Comparison of ENCODE assay signal across 20 cellular contexts in genomic region chr20:59301343-59302007, GRCh38. TPM values are rescaled to one million over a fixed set of nuclear protein-coding genes. Genes with fewer than 3 reads are reported as not detected.
"Had no signal": no experiment of that assay in that cellular context is flagged by ENCODE, and none has a peak within 500 bp of the region (broad histone marks: within the 10 kb centered on the region; RNA-seq: fewer than 3 reads in every experiment).

No MANE protein-coding gene starts in this region.

- H3K36me3 ChIP-seq: pancreas, right lobe of liver, stomach had no signal

- H3K9me3 Mint-ChIP-seq: activated CD8-positive, alpha-beta T cell treated with anti-CD3 and anti-CD28 coated beads for 36 hours; activated naive CD4-positive, alpha-beta T cell treated with anti-CD3 and anti-CD28 coated beads, Interleukin-2, amount 10 ng/mL, durations not matched to agents 7 days and 5 days; activated naive CD8-positive, alpha-beta T cell treated with anti-CD3 and anti-CD28 coated beads, Interleukin-2, amount 50 U/mL, for 24 hours; activated T-cell treated with anti-CD3 and anti-CD28 coated beads, Interleukin-2, amount 50 U/mL, for 24 hours; dendritic cell treated with granulocyte-macrophage colony-stimulating factor and Interleukin-4, amounts not matched to agents 40 ng/mL and 50 ng/mL, for 4 days; naive B cell; T-helper 1 cell treated with Interleukin-12 subunit alpha and Interleukin-12 subunit beta and Interleukin-4 antibody, amounts not matched to agents 30 μg/mL and 1 μg/mL, for 36 hours had no signal

- ATAC-seq: activated CD8-positive, alpha-beta T cell treated with anti-CD3 and anti-CD28 coated beads for 36 hours; activated naive CD8-positive, alpha-beta T cell treated with anti-CD3 and anti-CD28 coated beads, Interleukin-2, amount 50 U/mL, for 24 hours had no signal

- H3K9me3 ChIP-seq: pancreas, right lobe of liver, stomach had no signal

- DNase-seq: activated CD8-positive, alpha-beta T cell treated with anti-CD3 and anti-CD28 coated beads for 36 hours; activated naive CD4-positive, alpha-beta T cell treated with anti-CD3 and anti-CD28 coated beads, Interleukin-2, amount 10 ng/mL, durations not matched to agents 7 days and 5 days; activated naive CD8-positive, alpha-beta T cell treated with anti-CD3 and anti-CD28 coated beads, Interleukin-2, amount 50 U/mL, for 24 hours; activated T-cell treated with anti-CD3 and anti-CD28 coated beads, Interleukin-2, amount 50 U/mL, for 24 hours; anterior cingulate cortex; effector memory CD4-positive, alpha-beta T cell; hippocampal formation; naive B cell; right lobe of liver; small intestine; stimulated activated CD4-positive, alpha-beta T cell treated with anti-CD3 and anti-CD28 coated beads, Interleukin-15, amount 100 ng/mL, for 24 hours; stimulated activated CD4-positive, alpha-beta T cell treated with anti-CD3 and anti-CD28 coated beads, Interleukin-2, amount 100 ng/mL, for 48 hours; stomach; trophoblast cell had no signal

- H3K27ac Mint-ChIP-seq: activated CD8-positive, alpha-beta T cell treated with anti-CD3 and anti-CD28 coated beads for 36 hours; activated naive CD4-positive, alpha-beta T cell treated with anti-CD3 and anti-CD28 coated beads, Interleukin-2, amount 10 ng/mL, durations not matched to agents 7 days and 5 days; activated naive CD8-positive, alpha-beta T cell treated with anti-CD3 and anti-CD28 coated beads, Interleukin-2, amount 50 U/mL, for 24 hours; activated T-cell treated with anti-CD3 and anti-CD28 coated beads, Interleukin-2, amount 50 U/mL, for 24 hours; dendritic cell treated with granulocyte-macrophage colony-stimulating factor and Interleukin-4, amounts not matched to agents 40 ng/mL and 50 ng/mL, for 4 days; naive B cell; T-helper 1 cell treated with Interleukin-12 subunit alpha and Interleukin-12 subunit beta and Interleukin-4 antibody, amounts not matched to agents 30 μg/mL and 1 μg/mL, for 36 hours had no signal

- H3K4me3 ChIP-seq: lung, right lobe of liver had no signal

- H3K4me1 ChIP-seq: pancreas, right lobe of liver had no signal

- H3K27ac ChIP-seq: pancreas, right lobe of liver, stomach, VCaP had no signal

- H3K4me3 Mint-ChIP-seq: activated CD8-positive, alpha-beta T cell treated with anti-CD3 and anti-CD28 coated beads for 36 hours; activated naive CD4-positive, alpha-beta T cell treated with anti-CD3 and anti-CD28 coated beads, Interleukin-2, amount 10 ng/mL, durations not matched to agents 7 days and 5 days; activated naive CD8-positive, alpha-beta T cell treated with anti-CD3 and anti-CD28 coated beads, Interleukin-2, amount 50 U/mL, for 24 hours; activated T-cell treated with anti-CD3 and anti-CD28 coated beads, Interleukin-2, amount 50 U/mL, for 24 hours; dendritic cell treated with granulocyte-macrophage colony-stimulating factor and Interleukin-4, amounts not matched to agents 40 ng/mL and 50 ng/mL, for 4 days; naive B cell; T-helper 1 cell treated with Interleukin-12 subunit alpha and Interleukin-12 subunit beta and Interleukin-4 antibody, amounts not matched to agents 30 μg/mL and 1 μg/mL, for 36 hours had no signal

- H3K36me3 Mint-ChIP-seq: activated naive CD4-positive, alpha-beta T cell treated with anti-CD3 and anti-CD28 coated beads, Interleukin-2, amount 10 ng/mL, durations not matched to agents 7 days and 5 days; naive B cell had no signal

- H3K4me1 Mint-ChIP-seq: activated naive CD8-positive, alpha-beta T cell treated with anti-CD3 and anti-CD28 coated beads, Interleukin-2, amount 50 U/mL, for 24 hours; naive B cell had no signal

RNA-seq across cellular contexts. Expression of gene EDN3, which starts 1.1 kb away (rescaled TPM):
- total RNA-seq: mononuclear cell, right lobe of liver had no signal
